ENCODE assay signal across 13 cellular contexts in the genomic region with DNA sequence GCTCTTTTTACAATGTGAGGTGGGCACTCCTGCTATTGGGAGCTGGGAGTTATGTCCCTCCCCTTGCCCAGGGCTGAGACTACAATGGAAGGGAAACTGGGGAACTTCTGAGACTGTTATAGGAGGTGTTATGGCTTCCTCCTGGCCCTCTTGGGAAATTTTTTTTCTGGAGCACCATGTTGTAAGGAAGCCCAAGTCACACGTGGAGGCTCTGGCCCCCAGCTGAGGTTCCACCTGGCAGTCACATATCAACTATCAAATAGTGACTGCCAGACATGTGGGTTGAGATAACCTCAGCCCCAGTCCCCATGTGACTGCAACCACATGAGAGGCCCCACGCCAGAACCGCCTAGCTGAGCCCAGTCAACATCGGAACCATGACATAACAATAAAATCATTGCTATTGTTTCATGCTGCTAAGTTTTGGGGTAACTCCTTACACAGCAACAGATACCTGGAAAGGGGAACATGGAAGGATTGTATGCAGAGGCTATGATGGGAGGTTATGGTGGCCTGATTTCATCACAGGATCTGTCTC.
DNase-seq lines count a peak whose midpoint lies in the region; ATAC-seq, FAIRE-seq and TF ChIP-seq lines count a peak whose summit lies in the region.
"Had no signal": no experiment of that assay in that cellular context is flagged by ENCODE, and none has a peak within 500 bp of the region (broad histone marks: within the 10 kb centered on the region; RNA-seq: fewer than 3 reads in every experiment).

No MANE protein-coding gene starts in this region.

- no peak overlapping the region for H3K9ac ChIP-seq in SK-N-SH
- no peak overlapping the region for H3K9ac ChIP-seq in kidney (ENCODE audit: low read length in 2 of 2)
- H3K9ac ChIP-seq in trophoblast cell (ENCODE audit: low read length): no peak overlapping the region

- no peak overlapping the region for H2AK5ac ChIP-seq in trophoblast cell (ENCODE audit: low read length)

- peak overlapping the region; percentile 9 for H4K8ac ChIP-seq in trophoblast cell (ENCODE audit: low read depth, low read length)

- H3K4me2 ChIP-seq in SK-N-SH (no peak overlapping the region), trophoblast cell (ENCODE audit: low read length) (no peak overlapping the region)

- H4K12ac ChIP-seq in trophoblast cell (ENCODE audit: low read depth, low read length): no peak overlapping the region

- CTCF ChIA-PET in SK-N-SH (lab: Yijun Ruan, JAX): no interaction called here
- CTCF ChIA-PET in HEK293 (lab: Yijun Ruan, JAX): interaction anchor here (0.8 kb wide), 1 partner anchor 12 kb away, joined by 4 read pairs; no protein-coding TSS in a partner anchor

- H3K27me3 ChIP-seq in SK-N-SH (ENCODE audit: insufficient read depth) (no peaks in the 10 kb centered on the region), trophoblast cell (ENCODE audit: insufficient read depth, low read length) (no peaks in the 10 kb centered on the region), gastrocnemius medialis (no peaks in the 10 kb centered on the region), tibial nerve (no peaks in the 10 kb centered on the region)

- no peak overlapping the region for H2BK120ac ChIP-seq in trophoblast cell (ENCODE audit: insufficient read depth, low read length, poor library complexity)

- no peak overlapping the region for H3K4ac ChIP-seq in trophoblast cell (ENCODE audit: low read depth, low read length)

- H2BK5ac ChIP-seq in trophoblast cell (ENCODE audit: low read depth, low read length, poor library complexity): no peak overlapping the region

- ATAC-seq in SK-N-SH treated with all-trans-retinoic acid at 6 μM for 48 hours (no peak), gastrocnemius medialis (no peak)
- ATAC-seq: CD8-positive, alpha-beta T cell had no signal

- no peak overlapping the region for H2BK12ac ChIP-seq in trophoblast cell (ENCODE audit: low read length)

- TF ChIP-seq EP300 in SK-N-SH (IDR thresholded peaks at IDR 0.05; ENCODE audit: borderline replicate concordance in 1 of 2, low read depth in 1 of 2, low read length in 1 of 2) (no peak), tibial nerve (IDR thresholded peaks at IDR 0.05) (no peak)

- H3K4me3 ChIP-seq in SK-N-SH (ENCODE audit: low read depth in 2 of 2, low read length in 1 of 2): no peak overlapping the region
- no peak overlapping the region for H3K4me3 ChIP-seq in HEK293 (ENCODE audit: low read depth, low read length)
- H3K4me3 ChIP-seq in kidney (ENCODE audit: low read length in 2 of 2): no peak overlapping the region
- H3K4me3 ChIP-seq in trophoblast cell (ENCODE audit: low read depth, low read length): no peak overlapping the region
- H3K4me3 ChIP-seq in gastrocnemius medialis: no peak overlapping the region
- no peak overlapping the region for H3K4me3 ChIP-seq in tibial nerve

- 100% methylated on average over 3 of the region's 4 CpGs for WGBS in SK-N-SH (ENCODE audit: low lambda C conversion rate)
- WGBS in trophoblast cell (ENCODE audit: extremely low coverage, insufficient coverage, insufficient read length): no CpG with 5 or more reads among the region's 4 CpGs
- WGBS in tibial nerve, 2 donors: 92 to 100% methylated on average over 4 of the region's 4 CpGs

- H3K9me3 ChIP-seq in SK-N-SH (no peaks in the 10 kb centered on the region), HEK293 (ENCODE audit: control insufficient read depth, insufficient read depth, low read depth, low read length) (no peaks in the 10 kb centered on the region), kidney (ENCODE audit: control insufficient read depth in 1 of 2, low read length in 2 of 2) (peaks cover 0 to 8% of the 10 kb centered on the region in 2 donors), trophoblast cell (ENCODE audit: insufficient read depth, low read depth, low read length) (peaks cover 3% of the 10 kb centered on the region), gastrocnemius medialis (no peaks in the 10 kb centered on the region), tibial nerve (peaks cover 0 to 13% (median 3%) of the 10 kb centered on the region in 4 donors)

- H3K36me3 ChIP-seq in SK-N-SH (replicated peaks in 1 of 2; ENCODE audit: control insufficient read depth in 1 of 2, insufficient read depth in 2 of 2, low read length in 1 of 2) (no peaks in the 10 kb centered on the region), HEK293 (ENCODE audit: control insufficient read depth in 2 of 2, insufficient read depth in 1 of 2, low read length in 2 of 2) (no peaks in the 10 kb centered on the region), kidney (ENCODE audit: control insufficient read depth in 1 of 2, insufficient read depth in 2 of 2, low read length in 2 of 2) (no peaks in the 10 kb centered on the region), trophoblast cell (ENCODE audit: control insufficient read depth in 1 of 2, insufficient read depth in 2 of 2, low read length in 2 of 2) (no peaks in the 10 kb centered on the region), gastrocnemius medialis (no peaks in the 10 kb centered on the region), tibial nerve (no peaks in the 10 kb centered on the region)

- no peak for TF ChIP-seq RAD21 in SK-N-SH (IDR thresholded peaks at IDR 0.05; ENCODE audit: low read length)

- H3K18ac ChIP-seq in trophoblast cell (ENCODE audit: low read length): no peak overlapping the region

- POLR2A ChIA-PET in SK-N-SH (lab: Yijun Ruan, JAX) (no interaction called here), HEK293 (lab: Yijun Ruan, JAX) (no interaction called here)

- H3F3A ChIP-seq in SK-N-SH (replicated peaks; ENCODE audit: insufficient read depth): no peaks in the 10 kb centered on the region

- no peak for TF ChIP-seq CTCF in SK-N-SH (IDR thresholded peaks at IDR 0.05)
- TF ChIP-seq CTCF in HEK293 (tag by site-specific recombination; IDR thresholded peaks at IDR 0.05): no peak
- no peak for TF ChIP-seq CTCF in kidney (IDR thresholded peaks at IDR 0.05; ENCODE audit: borderline replicate concordance, extremely low read depth, insufficient read depth)
- TF ChIP-seq CTCF in gastrocnemius medialis (IDR thresholded peaks at IDR 0.05 in 4 of 5, conservative IDR thresholded peaks at IDR 0.05 in 1 of 5): no peak
- no peak for TF ChIP-seq CTCF in tibial nerve (IDR thresholded peaks at IDR 0.05)

- intact Hi-C loops in kidney (cut with DNase I) (no loop called here), gastrocnemius medialis (cut with DNase I; ENCODE audit: low total_unique reads) (no loop called here)

- DNase-seq in SK-N-SH (no peak), kidney (peak; percentile 20), trophoblast cell (no peak), NCI-H1092 (lab: John Stamatoyannopoulos, UW) (no peak), gastrocnemius medialis (no peak), tibial nerve (ENCODE audit: low spot score in 2 of 2) (no peak)
- DNase-seq: CD8-positive, alpha-beta T cell; COR-L47; DMS53; GF-D8 had no signal

- no peaks in the 10 kb centered on the region for H3K9me2 ChIP-seq in SK-N-SH

- H3K14ac ChIP-seq in trophoblast cell (ENCODE audit: low read length): no peak overlapping the region

- H3K79me2 ChIP-seq in SK-N-SH (ENCODE audit: insufficient read depth): no peaks in the 10 kb centered on the region
- H3K79me2 ChIP-seq in trophoblast cell (ENCODE audit: control insufficient read depth, insufficient read depth, low read length, poor library complexity): no peaks in the 10 kb centered on the region

- FAIRE-seq in kidney (lab: Jason Lieb, UNC): no peak

- in situ Hi-C loops in gastrocnemius medialis (cut with MboI; ENCODE audit: low sequenced_read_pairs in 4 of 4): no loop called here

- peaks cover 9% of the 10 kb centered on the region for H3K79me1 ChIP-seq in trophoblast cell (ENCODE audit: low read length)

- no peak overlapping the region for H3K23ac ChIP-seq in trophoblast cell (ENCODE audit: low read length)

- H4K20me1 ChIP-seq in SK-N-SH (ENCODE audit: insufficient read depth): no peaks in the 10 kb centered on the region

- H3K4me1 ChIP-seq in SK-N-SH (ENCODE audit: control insufficient read depth in 1 of 2, insufficient read depth in 2 of 2, low read depth in 1 of 2, low read length in 1 of 2) (peaks cover 0 to 2% of the 10 kb centered on the region in 2 experiments; a peak in 1 of 4 replicates), HEK293 (ENCODE audit: control insufficient read depth, insufficient read depth, low read length) (no peaks in the 10 kb centered on the region), kidney (ENCODE audit: control insufficient read depth in 1 of 2, insufficient read depth in 1 of 2, low read depth in 1 of 2, low read length in 2 of 2) (no peaks in the 10 kb centered on the region), trophoblast cell (ENCODE audit: control insufficient read depth in 1 of 2, insufficient read depth in 2 of 2, low read length in 2 of 2) (peaks cover 6 to 11% of the 10 kb centered on the region in 2 experiments), gastrocnemius medialis (no peaks in the 10 kb centered on the region), tibial nerve (peaks cover 0 to 35% (median 12%) of the 10 kb centered on the region in 4 donors)

- H3K27ac ChIP-seq in SK-N-SH (ENCODE audit: low read depth in 2 of 2, low read length in 1 of 2) (no peak overlapping the region), HEK293 (ENCODE audit: extremely low read depth, low read depth, low read length) (no peak overlapping the region), kidney (ENCODE audit: low read depth in 2 of 2, low read length in 2 of 2) (no peak overlapping the region), trophoblast cell (ENCODE audit: low read depth, low read length) (no peak overlapping the region), gastrocnemius medialis (no peak overlapping the region), tibial nerve (no peak overlapping the region)
- H3K27ac ChIP-seq: 22Rv1 had no signal

- H4K91ac ChIP-seq in trophoblast cell (ENCODE audit: low read depth, low read length): no peak overlapping the region

- H2AFZ ChIP-seq in SK-N-SH (ENCODE audit: low read depth): no peak overlapping the region
- no peak overlapping the region for H2AFZ ChIP-seq in trophoblast cell (ENCODE audit: insufficient read depth, low read length, poor library complexity)

- TF ChIP-seq POLR2A in gastrocnemius medialis (IDR thresholded peaks at IDR 0.05) (no peak), tibial nerve (IDR thresholded peaks at IDR 0.05) (no peak)

TF ChIP-seq in SK-N-SH, 30 proteins besides CTCF, POLR2A, EP300 and RAD21 (continues in another document):
- TF ChIP-seq MXI1 (IDR thresholded peaks at IDR 0.05; ENCODE audit: low read depth, low read length): no peak

TF ChIP-seq in HEK293, 187 proteins besides CTCF, POLR2A, EP300 and RAD21 (continues in another document):
- no peak for TF ChIP-seq ZNF335 (tag by site-specific recombination; conservative IDR thresholded peaks at IDR 0.05)
- TF ChIP-seq GLIS1 (tag by site-specific recombination; IDR thresholded peaks at IDR 0.05): peak; percentile 35; the same call in 1 of the 2 replicates
- no peak for TF ChIP-seq ZNF433 (tag by site-specific recombination; IDR thresholded peaks at IDR 0.05; ENCODE audit: low read depth)
